1 cellular context compared by ENCODE assay signal in genomic region chr7:6212008-6212407, GRCh38.
TF ChIP-seq lines count a peak whose summit lies in the region.

No MANE protein-coding gene starts in this region.

TF ChIP-seq in WTC11, 78 proteins besides CTCF, POLR2A, EP300 and RAD21 (continued from another document):
- no peak for TF ChIP-seq SOX15 (CRISPR knock-in tag; IDR thresholded peaks at IDR 0.05)
- TF ChIP-seq CREB1 (CRISPR knock-in tag; IDR thresholded peaks at IDR 0.05) = no peak
- no peak for TF ChIP-seq CDX4 (CRISPR knock-in tag; IDR thresholded peaks at IDR 0.05; ENCODE audit: borderline replicate concordance)
- no peak for TF ChIP-seq FOXP4 (CRISPR knock-in tag; IDR thresholded peaks at IDR 0.05)
- TF ChIP-seq USF1 (CRISPR knock-in tag; IDR thresholded peaks at IDR 0.05) = no peak
- TF ChIP-seq NR1H2 (CRISPR knock-in tag; IDR thresholded peaks at IDR 0.05) = no peak
